11 cellular contexts compared by ENCODE assay signal in the genomic region with DNA sequence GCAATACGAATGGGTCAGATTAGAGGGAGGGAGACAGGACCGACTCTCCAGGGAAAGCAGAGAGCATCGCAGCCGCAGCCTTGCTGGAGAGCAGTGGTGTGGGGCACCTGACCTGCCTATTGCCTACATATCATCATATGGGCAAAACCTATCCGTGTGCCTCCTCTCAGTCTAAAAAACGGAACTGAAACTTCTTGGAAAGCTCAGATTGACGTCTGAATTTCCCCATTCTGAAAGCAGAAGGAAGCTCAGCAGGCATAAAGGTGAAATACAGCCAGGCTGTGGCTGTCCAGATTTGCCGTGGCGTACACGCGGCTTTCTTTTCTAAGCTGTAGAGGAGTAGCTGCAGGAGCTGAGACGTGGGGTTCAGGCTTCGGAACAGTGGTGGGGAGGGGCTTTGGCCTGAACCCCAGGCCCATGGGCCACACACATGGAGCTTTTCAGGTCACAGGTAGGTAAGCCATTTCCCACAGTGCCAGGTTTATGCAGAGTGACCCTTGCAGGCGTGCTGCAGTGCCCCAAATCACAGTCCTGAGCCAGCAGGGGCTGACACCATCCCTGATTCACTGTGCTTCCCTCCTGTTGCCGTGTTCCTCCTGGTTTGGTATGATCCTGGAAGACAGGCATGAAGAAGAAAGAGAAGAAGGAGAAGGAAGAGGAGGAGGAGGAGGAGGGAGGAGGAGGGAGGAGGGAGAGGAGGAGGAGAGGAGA. TPM values are rescaled to one million over a fixed set of nuclear protein-coding genes. Genes with fewer than 3 reads are reported as not detected.
A peak's percentile ranks its signal among the peaks of the same experiment; 100 is the strongest.
DNase-seq lines count a peak whose midpoint lies in the region; ATAC-seq and TF ChIP-seq lines count a peak whose summit lies in the region.
"Had no signal": no experiment of that assay in that cellular context is flagged by ENCODE, and none has a peak within 500 bp of the region (broad histone marks: within the 10 kb centered on the region; RNA-seq: fewer than 3 reads in every experiment).

No MANE protein-coding gene starts in this region.

- H3K9me3 ChIP-seq in right atrium auricular region (no peaks in the 10 kb centered on the region), SK-N-SH (no peaks in the 10 kb centered on the region), upper lobe of right lung (no peaks in the 10 kb centered on the region)

- 0 out of 2 replicates have a peak overlapping the region, but pooled peaks have one; percentile 8 for H3K4me2 ChIP-seq in SK-N-SH

- ATAC-seq in Right ventricle myocardium inferior (peak; percentile 23), left colon (peak; percentile 48), upper lobe of right lung (peak; percentile 94), GM18520 (IDR thresholded peaks at IDR 0.05; ENCODE audit: unreplicated experiment) (no peak), GM21825 (IDR thresholded peaks at IDR 0.05; ENCODE audit: unreplicated experiment) (no peak)

- no peak overlapping the region for H3K4me3 ChIP-seq in right atrium auricular region
- H3K4me3 ChIP-seq in SK-N-SH (ENCODE audit: low read depth in 2 of 2, low read length in 1 of 2) = no peak overlapping the region
- no peak overlapping the region for H3K4me3 ChIP-seq in upper lobe of right lung

- no peaks in the 10 kb centered on the region for H3F3A ChIP-seq in SK-N-SH (replicated peaks; ENCODE audit: insufficient read depth)

- no peaks in the 10 kb centered on the region for H3K79me2 ChIP-seq in SK-N-SH (ENCODE audit: insufficient read depth)

- 51% methylated on average over 15 of the region's 15 CpGs for WGBS in SK-N-SH (ENCODE audit: low lambda C conversion rate)

- no peaks in the 10 kb centered on the region for H3K9me2 ChIP-seq in SK-N-SH

- no peak overlapping the region for H2AFZ ChIP-seq in SK-N-SH (ENCODE audit: low read depth)

- TF ChIP-seq CTCF in right atrium auricular region (IDR thresholded peaks at IDR 0.05) (no peak), SK-N-SH (IDR thresholded peaks at IDR 0.05) (no peak), upper lobe of right lung (IDR thresholded peaks at IDR 0.05) (no peak)

- TF ChIP-seq RAD21 in SK-N-SH (IDR thresholded peaks at IDR 0.05; ENCODE audit: low read length) = no peak

- POLR2A ChIA-PET in SK-N-SH (lab: Yijun Ruan, JAX) = interaction anchor here (0.9 to 2.5 kb wide), 4 partner anchors 11 to 41 kb away, joined by 3 to 30 read pairs (median 6); a partner anchor contains a TSS

- no peak overlapping the region for H3K27ac ChIP-seq in right atrium auricular region
- no peak overlapping the region; a peak in 1 of 4 replicates for H3K27ac ChIP-seq in SK-N-SH (ENCODE audit: low read depth in 2 of 2, low read length in 1 of 2)
- no peak overlapping the region for H3K27ac ChIP-seq in upper lobe of right lung
- H3K27ac ChIP-seq: C4-2B had no signal

- H3K4me1 ChIP-seq in right atrium auricular region (peaks cover 0 to 3% of the 10 kb centered on the region in 2 donors), SK-N-SH (ENCODE audit: control insufficient read depth in 1 of 2, insufficient read depth in 2 of 2, low read depth in 1 of 2, low read length in 1 of 2) (peaks cover 0 to 21% of the 10 kb centered on the region in 2 experiments; a peak in 2 of 4 replicates), upper lobe of right lung (peaks cover 4% of the 10 kb centered on the region)

- CTCF ChIA-PET in SK-N-SH (lab: Yijun Ruan, JAX) = interaction anchor here (0.6 to 4.6 kb wide), 12 partner anchors 10 to 389 kb away, joined by 3 to 20 read pairs (median 7); a partner anchor contains a TSS

- TF ChIP-seq EP300 in SK-N-SH (IDR thresholded peaks at IDR 0.05; ENCODE audit: borderline replicate concordance in 1 of 2, low read depth in 1 of 2, low read length in 1 of 2) = no peak

- DNase-seq in Right ventricle myocardium inferior (ENCODE audit: missing footprints) (peak; percentile 72), right atrium auricular region (ENCODE audit: low spot score) (no peak), SK-N-SH (no peak), left colon (peak in 1 of 2 donors; percentile 21), upper lobe of right lung (no peak)
- DNase-seq in stimulated activated naive CD4-positive, alpha-beta T cell treated with Interleukin-2 at 50 U/mL for 16 hours (lab: John Stamatoyannopoulos, UW) = no peak
- DNase-seq: NCI-H1105; stimulated activated CD4-positive, alpha-beta T cell treated with anti-CD3 and anti-CD28 coated beads, Interleukin-15, amount 100 ng/mL, for 24 hours had no signal

- intact Hi-C loops in Right ventricle myocardium inferior (cut with DNase I) = no loop called here
- intact Hi-C loops in left colon (cut with DNase I, micrococcal nuclease) = no loop called here
- intact Hi-C loops in upper lobe of right lung (cut with DNase I) = no loop called here

- H4K20me1 ChIP-seq in SK-N-SH (ENCODE audit: insufficient read depth) = no peaks in the 10 kb centered on the region

- H3K36me3 ChIP-seq in right atrium auricular region (no peaks in the 10 kb centered on the region), SK-N-SH (replicated peaks in 1 of 2; ENCODE audit: control insufficient read depth in 1 of 2, insufficient read depth in 2 of 2, low read length in 1 of 2) (no peaks in the 10 kb centered on the region), upper lobe of right lung (no peaks in the 10 kb centered on the region)

- no peak overlapping the region for H3K9ac ChIP-seq in SK-N-SH

- H3K27me3 ChIP-seq in right atrium auricular region = no peaks in the 10 kb centered on the region
- H3K27me3 ChIP-seq in SK-N-SH (ENCODE audit: insufficient read depth) = peaks cover 46% of the 10 kb centered on the region
- peaks cover 44% of the 10 kb centered on the region for H3K27me3 ChIP-seq in upper lobe of right lung

TF ChIP-seq in SK-N-SH, 30 proteins besides CTCF, POLR2A, EP300 and RAD21:
- TF ChIP-seq SIN3A (IDR thresholded peaks at IDR 0.05; ENCODE audit: borderline replicate concordance, low read depth, low read length) (no peak), CHD2 (IDR thresholded peaks at IDR 0.05; ENCODE audit: low read length, partially characterized antibody) (no peak), EZH2phosphoT487 (IDR thresholded peaks at IDR 0.05; ENCODE audit: borderline replicate concordance, low read depth) (no peak), JUND (IDR thresholded peaks at IDR 0.05) (no peak), ELF1 (IDR thresholded peaks at IDR 0.05) (no peak), NRF1 (IDR thresholded peaks at IDR 0.05; ENCODE audit: low read depth, low read length) (no peak), FOXM1 (IDR thresholded peaks at IDR 0.05; ENCODE audit: low read depth) (no peak), SMC3 (IDR thresholded peaks at IDR 0.05; ENCODE audit: low read depth, low read length) (no peak), FOSL2 (IDR thresholded peaks at IDR 0.05; ENCODE audit: borderline replicate concordance, low read depth) (no peak), GATA2 (CRISPR knock-in tag; IDR thresholded peaks at IDR 0.05) (no peak)
- TF ChIP-seq, protein P1, sequence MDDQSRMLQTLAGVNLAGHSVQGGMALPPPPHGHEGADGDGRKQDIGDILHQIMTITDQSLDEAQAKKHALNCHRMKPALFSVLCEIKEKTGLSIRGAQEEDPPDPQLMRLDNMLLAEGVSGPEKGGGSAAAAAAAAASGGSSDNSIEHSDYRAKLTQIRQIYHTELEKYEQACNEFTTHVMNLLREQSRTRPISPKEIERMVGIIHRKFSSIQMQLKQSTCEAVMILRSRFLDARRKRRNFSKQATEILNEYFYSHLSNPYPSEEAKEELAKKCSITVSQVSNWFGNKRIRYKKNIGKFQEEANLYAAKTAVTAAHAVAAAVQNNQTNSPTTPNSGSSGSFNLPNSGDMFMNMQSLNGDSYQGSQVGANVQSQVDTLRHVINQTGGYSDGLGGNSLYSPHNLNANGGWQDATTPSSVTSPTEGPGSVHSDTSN (IDR thresholded peaks at IDR 0.05) = no peak
- TF ChIP-seq, protein P2, sequence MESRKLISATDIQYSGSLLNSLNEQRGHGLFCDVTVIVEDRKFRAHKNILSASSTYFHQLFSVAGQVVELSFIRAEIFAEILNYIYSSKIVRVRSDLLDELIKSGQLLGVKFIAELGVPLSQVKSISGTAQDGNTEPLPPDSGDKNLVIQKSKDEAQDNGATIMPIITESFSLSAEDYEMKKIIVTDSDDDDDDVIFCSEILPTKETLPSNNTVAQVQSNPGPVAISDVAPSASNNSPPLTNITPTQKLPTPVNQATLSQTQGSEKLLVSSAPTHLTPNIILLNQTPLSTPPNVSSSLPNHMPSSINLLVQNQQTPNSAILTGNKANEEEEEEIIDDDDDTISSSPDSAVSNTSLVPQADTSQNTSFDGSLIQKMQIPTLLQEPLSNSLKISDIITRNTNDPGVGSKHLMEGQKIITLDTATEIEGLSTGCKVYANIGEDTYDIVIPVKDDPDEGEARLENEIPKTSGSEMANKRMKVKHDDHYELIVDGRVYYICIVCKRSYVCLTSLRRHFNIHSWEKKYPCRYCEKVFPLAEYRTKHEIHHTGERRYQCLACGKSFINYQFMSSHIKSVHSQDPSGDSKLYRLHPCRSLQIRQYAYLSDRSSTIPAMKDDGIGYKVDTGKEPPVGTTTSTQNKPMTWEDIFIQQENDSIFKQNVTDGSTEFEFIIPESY (IDR thresholded peaks at IDR 0.05; ENCODE audit: borderline replicate concordance, low read depth) = no peak
- TF ChIP-seq, protein P3, sequence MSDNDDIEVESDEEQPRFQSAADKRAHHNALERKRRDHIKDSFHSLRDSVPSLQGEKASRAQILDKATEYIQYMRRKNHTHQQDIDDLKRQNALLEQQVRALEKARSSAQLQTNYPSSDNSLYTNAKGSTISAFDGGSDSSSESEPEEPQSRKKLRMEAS (IDR thresholded peaks at IDR 0.05; ENCODE audit: low read depth) = no peak
- TF ChIP-seq, protein P4, sequence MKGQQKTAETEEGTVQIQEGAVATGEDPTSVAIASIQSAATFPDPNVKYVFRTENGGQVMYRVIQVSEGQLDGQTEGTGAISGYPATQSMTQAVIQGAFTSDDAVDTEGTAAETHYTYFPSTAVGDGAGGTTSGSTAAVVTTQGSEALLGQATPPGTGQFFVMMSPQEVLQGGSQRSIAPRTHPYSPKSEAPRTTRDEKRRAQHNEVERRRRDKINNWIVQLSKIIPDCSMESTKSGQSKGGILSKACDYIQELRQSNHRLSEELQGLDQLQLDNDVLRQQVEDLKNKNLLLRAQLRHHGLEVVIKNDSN (IDR thresholded peaks at IDR 0.05; ENCODE audit: borderline replicate concordance, low read depth) = no peak

RNA-seq across cellular contexts. Expression of a gene that starts 41.6 kb away (rescaled TPM):
- total RNA-seq in Right ventricle myocardium inferior (21.0 TPM), right atrium auricular region (10 to 100 TPM in 1 of 2 donors, 1 to 10 TPM in 1; 8.7 to 13.0 TPM), left colon (10 to 100 TPM; 13.2 to 18.2 TPM), upper lobe of right lung (21.7 TPM)
- 1.6 and 2.2 TPM in 2 replicates for polyA plus RNA-seq in SK-N-SH (2012; rRNA removed)
- polyA plus RNA-seq in SK-N-SH (2012; cell fraction: cytosol; rRNA removed) = 1.6 and 1.9 TPM in 2 replicates
- polyA plus RNA-seq in SK-N-SH (2012; cell fraction: nucleus; rRNA removed) = 6.2 and 6.7 TPM in 2 replicates

Comparison
In these comparisons a context has a peak if more than half of its experiments do, and no peak if none do; other contexts are left out.
1. ATAC-seq: peak in Right ventricle myocardium inferior (single experiment), left colon (single experiment) and upper lobe of right lung (single experiment); none in GM18520 (single experiment) and GM21825 (single experiment).